ENCODE assay signal across 8 cellular contexts in the genomic region with DNA sequence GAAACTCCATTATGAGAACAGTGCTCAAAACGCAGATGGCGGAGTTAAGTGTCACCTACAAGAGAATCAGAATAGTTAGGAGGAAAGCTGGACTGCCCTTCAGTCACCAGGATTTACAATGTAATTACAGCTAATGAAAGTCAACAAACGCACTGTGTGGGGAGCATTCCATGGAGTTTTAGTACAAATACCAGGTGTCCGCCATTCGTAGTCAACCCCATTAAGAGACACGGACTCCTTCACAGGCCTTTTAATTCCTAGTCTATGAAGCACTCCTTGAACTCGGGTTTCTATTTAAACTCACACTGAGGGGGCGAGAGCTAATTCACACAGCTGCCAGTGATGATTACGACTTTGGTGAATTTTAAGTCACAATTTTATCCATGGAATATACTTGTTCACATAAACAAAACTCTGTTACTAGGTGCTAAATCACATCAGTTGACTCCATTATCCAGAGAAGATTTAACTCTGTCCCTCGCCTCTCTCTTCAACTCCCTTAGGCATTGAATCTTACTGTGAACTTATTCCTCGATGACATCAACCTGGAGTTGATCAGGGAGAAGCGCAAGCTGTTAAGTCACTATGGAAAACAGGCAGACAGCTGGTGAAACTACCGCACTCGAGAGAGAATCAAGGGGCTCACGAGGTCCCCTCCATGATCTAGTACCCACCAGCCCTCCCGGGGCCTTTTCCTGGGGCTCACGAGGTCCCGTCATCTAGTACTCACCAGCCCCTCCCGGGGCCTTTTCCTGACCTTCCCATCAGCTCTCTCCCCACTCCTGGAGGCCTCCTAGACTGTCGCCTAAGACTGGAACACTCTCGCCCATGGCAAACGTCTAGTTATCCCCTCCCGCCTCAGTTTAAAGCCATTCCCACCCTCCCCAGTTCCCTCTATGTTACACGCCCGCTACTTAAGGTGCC. TPM values are rescaled to one million over a fixed set of nuclear protein-coding genes. Genes with fewer than 3 reads are reported as not detected.
DNase-seq lines count a peak whose midpoint lies in the region; ATAC-seq lines count a peak whose summit lies in the region.

No MANE protein-coding gene starts in this region.

- H3K36me3 ChIP-seq in HUES6 (ENCODE audit: control insufficient read depth, insufficient read depth, low read length): peaks cover 51% of the 10 kb centered on the region

- no peak overlapping the region for H3K27ac ChIP-seq in HUES6 (ENCODE audit: low read depth, low read length)

- no peaks in the 10 kb centered on the region for H3K27me3 ChIP-seq in HUES6 (ENCODE audit: control insufficient read depth, insufficient read depth, low read length)

- intact Hi-C loops in activated CD4-positive, alpha-beta memory T cell treated with anti-CD3 and anti-CD28 coated beads for 36 hours (cut with micrococcal nuclease): no loop called here

- H3K4me3 Mint-ChIP-seq in activated CD4-positive, alpha-beta memory T cell treated with anti-CD3 and anti-CD28 coated beads for 36 hours: peak overlapping the region; percentile 80
- H3K4me3 Mint-ChIP-seq in stimulated activated naive B cell treated with anti-CD40 and anti-IgM and Interleukin-4, amounts not matched to agents 10 μg/mL and 1 μg/mL and 100 μg/mL, for 72 hours: peak overlapping the region; percentile 88 to 89

- H3K4me1 ChIP-seq in HUES6 (ENCODE audit: control insufficient read depth, insufficient read depth, low read length): no peaks in the 10 kb centered on the region; the same call in 1 of the 2 replicates

- H3K36me3 Mint-ChIP-seq in activated CD4-positive, alpha-beta memory T cell treated with anti-CD3 and anti-CD28 coated beads for 36 hours: peaks cover 23% of the 10 kb centered on the region
- H3K36me3 Mint-ChIP-seq in stimulated activated naive B cell treated with anti-CD40 and anti-IgM and Interleukin-4, amounts not matched to agents 10 μg/mL and 1 μg/mL and 100 μg/mL, for 72 hours: peaks cover 31 to 41% of the 10 kb centered on the region in 2 donors

- H3K4me3 ChIP-seq in HUES6 (ENCODE audit: low read depth, low read length): peak overlapping the region; percentile 96
- peak overlapping the region; percentile 33 for H3K4me3 ChIP-seq in iPS-11a (ENCODE audit: low read depth, low read length)

- ATAC-seq in stimulated activated naive B cell treated with anti-CD40 and anti-IgM and Interleukin-4, amounts not matched to agents 10 μg/mL and 1 μg/mL and 100 μg/mL, for 72 hours (replicated peaks): no peak

- H3K9me3 ChIP-seq in HUES6 (ENCODE audit: control insufficient read depth, insufficient read depth, low read depth, low read length): no peaks in the 10 kb centered on the region

- no peaks in the 10 kb centered on the region for H3K9me3 Mint-ChIP-seq in activated CD4-positive, alpha-beta memory T cell treated with anti-CD3 and anti-CD28 coated beads for 36 hours
- H3K9me3 Mint-ChIP-seq in stimulated activated naive B cell treated with anti-CD40 and anti-IgM and Interleukin-4, amounts not matched to agents 10 μg/mL and 1 μg/mL and 100 μg/mL, for 72 hours: no peaks in the 10 kb centered on the region

- H3K27ac Mint-ChIP-seq in activated CD4-positive, alpha-beta memory T cell treated with anti-CD3 and anti-CD28 coated beads for 36 hours: peak overlapping the region; percentile 74
- H3K27ac Mint-ChIP-seq in stimulated activated naive B cell treated with anti-CD40 and anti-IgM and Interleukin-4, amounts not matched to agents 10 μg/mL and 1 μg/mL and 100 μg/mL, for 72 hours: peak overlapping the region; percentile 91

- no peak for DNase-seq in activated CD4-positive, alpha-beta memory T cell treated with anti-CD3 and anti-CD28 coated beads for 36 hours
- DNase-seq in stimulated activated naive B cell treated with anti-CD40 and anti-IgM and Interleukin-4, amounts not matched to agents 10 μg/mL and 1 μg/mL and 100 μg/mL, for 72 hours: no peak
- DNase-seq in HT-29 (ENCODE audit: low spot score) (no peak), NCI-H2171 (lab: John Stamatoyannopoulos, UW) (no peak)
- no peak for DNase-seq in activated effector memory CD4-positive, alpha-beta T cell treated with Interleukin-2 at 50 U/mL for 16 hours
- DNase-seq in activated CD4-positive, CD25-positive, alpha-beta regulatory T cell treated with anti-CD3 and anti-CD28 coated beads, Interleukin-2, amount 50 U/mL, for 72 hours: no peak

- CTCF ChIA-PET in activated CD4-positive, alpha-beta memory T cell treated with anti-CD3 and anti-CD28 coated beads for 36 hours (lab: Charles Lee): interaction anchor here (1.0 to 3.0 kb wide), 6 partner anchors 11 to 165 kb away, joined by 3 to 14 read pairs (median 10); a partner anchor contains a TSS

- POLR2A ChIA-PET in activated CD4-positive, alpha-beta memory T cell treated with anti-CD3 and anti-CD28 coated beads for 36 hours (lab: Charles Lee): no interaction called here

- no peaks in the 10 kb centered on the region for H3K27me3 Mint-ChIP-seq in activated CD4-positive, alpha-beta memory T cell treated with anti-CD3 and anti-CD28 coated beads for 36 hours
- H3K27me3 Mint-ChIP-seq in stimulated activated naive B cell treated with anti-CD40 and anti-IgM and Interleukin-4, amounts not matched to agents 10 μg/mL and 1 μg/mL and 100 μg/mL, for 72 hours: no peaks in the 10 kb centered on the region

- peak overlapping the region; percentile 73 for H3K9ac ChIP-seq in HUES6 (ENCODE audit: low read length)

- peaks cover 25% of the 10 kb centered on the region for H3K4me1 Mint-ChIP-seq in activated CD4-positive, alpha-beta memory T cell treated with anti-CD3 and anti-CD28 coated beads for 36 hours (ENCODE audit: low read depth)
- peaks cover 9 to 40% of the 10 kb centered on the region in 2 donors for H3K4me1 Mint-ChIP-seq in stimulated activated naive B cell treated with anti-CD40 and anti-IgM and Interleukin-4, amounts not matched to agents 10 μg/mL and 1 μg/mL and 100 μg/mL, for 72 hours

RNA-seq across cellular contexts. Expression of gene ZFAND2A, which starts 1.5 kb away (rescaled TPM):
- 10 to 100 TPM; 24.1 to 27.5 TPM for total RNA-seq in activated CD4-positive, alpha-beta memory T cell treated with anti-CD3 and anti-CD28 coated beads for 36 hours
- total RNA-seq in HT-29 (2014; rRNA removed; shearing (Covaris generic)): 18.0 and 19.0 TPM in 2 replicates
